ENCODE assay signal across 16 cellular contexts in the genomic region with DNA sequence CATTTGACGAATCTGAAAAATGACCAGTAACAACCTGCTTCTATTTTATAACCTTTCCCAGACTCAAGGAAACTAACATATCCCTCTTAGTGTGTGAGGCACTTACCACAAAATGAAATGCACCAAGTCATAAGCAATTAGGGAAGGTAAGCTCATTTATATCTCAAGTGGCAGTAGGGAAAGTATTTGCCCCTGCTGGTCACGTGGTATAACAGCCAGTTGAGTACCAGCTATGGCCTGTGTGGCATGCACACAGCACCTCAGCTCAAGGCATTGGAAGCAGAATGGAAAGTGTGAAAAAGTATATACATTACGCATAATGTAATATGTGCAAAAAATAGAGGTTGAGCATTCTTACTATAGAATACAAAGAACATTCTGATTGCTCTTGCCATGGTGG.
"Had no signal": no experiment of that assay in that cellular context is flagged by ENCODE, and none has a peak within 500 bp of the region (broad histone marks: within the 10 kb centered on the region; RNA-seq: fewer than 3 reads in every experiment).

No MANE protein-coding gene starts in this region.

- H3K27me3 Mint-ChIP-seq: activated CD4-positive, alpha-beta memory T cell treated with anti-CD3 and anti-CD28 coated beads, Interleukin-2, amount 10 ng/mL, durations not matched to agents 7 days and 5 days; activated naive CD4-positive, alpha-beta T cell treated with anti-CD3 and anti-CD28 coated beads, Interleukin-2, amount 10 ng/mL, durations not matched to agents 7 days and 5 days; activated T-cell treated with anti-CD3 and anti-CD28 coated beads, Interleukin-2, amount 50 U/mL, for 24 hours; dendritic cell treated with granulocyte-macrophage colony-stimulating factor and Interleukin-4, amounts not matched to agents 40 ng/mL and 50 ng/mL, for 4 days; naive B cell had no signal

- H3K4me3 ChIP-seq: ascending aorta, esophagus muscularis mucosa, left ventricle myocardium inferior, pancreas, sigmoid colon, thoracic aorta had no signal

- H3K27me3 ChIP-seq: ascending aorta, esophagus muscularis mucosa, pancreas, sigmoid colon had no signal

- H3K36me3 ChIP-seq: ascending aorta, esophagus muscularis mucosa, left ventricle myocardium inferior, pancreas, sigmoid colon, thoracic aorta had no signal

- H3K4me1 Mint-ChIP-seq: activated CD4-positive, alpha-beta memory T cell treated with anti-CD3 and anti-CD28 coated beads, Interleukin-2, amount 10 ng/mL, durations not matched to agents 7 days and 5 days; activated naive CD4-positive, alpha-beta T cell treated with anti-CD3 and anti-CD28 coated beads, Interleukin-2, amount 10 ng/mL, durations not matched to agents 7 days and 5 days; stimulated activated effector memory CD8-positive, alpha-beta T cell treated with anti-CD3 and anti-CD28 coated beads, Interleukin-12 subunit alpha, Interleukin-12 subunit beta, amount 100 ng/mL, for 72 hours had no signal

- H3K36me3 Mint-ChIP-seq: activated naive CD4-positive, alpha-beta T cell treated with anti-CD3 and anti-CD28 coated beads, Interleukin-2, amount 10 ng/mL, durations not matched to agents 7 days and 5 days; stimulated activated effector memory CD8-positive, alpha-beta T cell treated with anti-CD3 and anti-CD28 coated beads, Interleukin-12 subunit alpha, Interleukin-12 subunit beta, amount 100 ng/mL, for 72 hours had no signal

- H3K9me3 ChIP-seq: pancreas had no signal

- H3K27ac ChIP-seq: ascending aorta, esophagus muscularis mucosa, left ventricle myocardium inferior, pancreas, sigmoid colon, thoracic aorta had no signal

- ATAC-seq: pancreas; stimulated activated effector memory CD8-positive, alpha-beta T cell treated with anti-CD3 and anti-CD28 coated beads, Interleukin-12 subunit alpha, Interleukin-12 subunit beta, amount 100 ng/mL, for 72 hours had no signal

- H3K27ac Mint-ChIP-seq: activated CD4-positive, alpha-beta memory T cell treated with anti-CD3 and anti-CD28 coated beads, Interleukin-2, amount 10 ng/mL, durations not matched to agents 7 days and 5 days; activated naive CD4-positive, alpha-beta T cell treated with anti-CD3 and anti-CD28 coated beads, Interleukin-2, amount 10 ng/mL, durations not matched to agents 7 days and 5 days; activated T-cell treated with anti-CD3 and anti-CD28 coated beads, Interleukin-2, amount 50 U/mL, for 24 hours; dendritic cell treated with granulocyte-macrophage colony-stimulating factor and Interleukin-4, amounts not matched to agents 40 ng/mL and 50 ng/mL, for 4 days; naive B cell; stimulated activated effector memory CD8-positive, alpha-beta T cell treated with anti-CD3 and anti-CD28 coated beads, Interleukin-12 subunit alpha, Interleukin-12 subunit beta, amount 100 ng/mL, for 72 hours had no signal

- DNase-seq: activated CD4-positive, alpha-beta memory T cell treated with anti-CD3 and anti-CD28 coated beads, Interleukin-2, amount 10 ng/mL, durations not matched to agents 7 days and 5 days; activated naive CD4-positive, alpha-beta T cell treated with anti-CD3 and anti-CD28 coated beads, Interleukin-2, amount 10 ng/mL, durations not matched to agents 7 days and 5 days; activated T-cell treated with anti-CD3 and anti-CD28 coated beads, Interleukin-2, amount 50 U/mL, for 24 hours; hippocampal formation; kidney; left ventricle myocardium inferior; naive B cell; pancreas; sigmoid colon; stimulated activated CD4-positive, alpha-beta T cell treated with anti-CD3 and anti-CD28 coated beads, Interleukin-2, amount 100 ng/mL, for 24 hours; T1000 had no signal

- H3K4me3 Mint-ChIP-seq: activated CD4-positive, alpha-beta memory T cell treated with anti-CD3 and anti-CD28 coated beads, Interleukin-2, amount 10 ng/mL, durations not matched to agents 7 days and 5 days; activated naive CD4-positive, alpha-beta T cell treated with anti-CD3 and anti-CD28 coated beads, Interleukin-2, amount 10 ng/mL, durations not matched to agents 7 days and 5 days; activated T-cell treated with anti-CD3 and anti-CD28 coated beads, Interleukin-2, amount 50 U/mL, for 24 hours; dendritic cell treated with granulocyte-macrophage colony-stimulating factor and Interleukin-4, amounts not matched to agents 40 ng/mL and 50 ng/mL, for 4 days; naive B cell; stimulated activated effector memory CD8-positive, alpha-beta T cell treated with anti-CD3 and anti-CD28 coated beads, Interleukin-12 subunit alpha, Interleukin-12 subunit beta, amount 100 ng/mL, for 72 hours had no signal

- H3K4me1 ChIP-seq: ascending aorta, esophagus muscularis mucosa, left ventricle myocardium inferior, pancreas, sigmoid colon had no signal
